In the genomic region with DNA sequence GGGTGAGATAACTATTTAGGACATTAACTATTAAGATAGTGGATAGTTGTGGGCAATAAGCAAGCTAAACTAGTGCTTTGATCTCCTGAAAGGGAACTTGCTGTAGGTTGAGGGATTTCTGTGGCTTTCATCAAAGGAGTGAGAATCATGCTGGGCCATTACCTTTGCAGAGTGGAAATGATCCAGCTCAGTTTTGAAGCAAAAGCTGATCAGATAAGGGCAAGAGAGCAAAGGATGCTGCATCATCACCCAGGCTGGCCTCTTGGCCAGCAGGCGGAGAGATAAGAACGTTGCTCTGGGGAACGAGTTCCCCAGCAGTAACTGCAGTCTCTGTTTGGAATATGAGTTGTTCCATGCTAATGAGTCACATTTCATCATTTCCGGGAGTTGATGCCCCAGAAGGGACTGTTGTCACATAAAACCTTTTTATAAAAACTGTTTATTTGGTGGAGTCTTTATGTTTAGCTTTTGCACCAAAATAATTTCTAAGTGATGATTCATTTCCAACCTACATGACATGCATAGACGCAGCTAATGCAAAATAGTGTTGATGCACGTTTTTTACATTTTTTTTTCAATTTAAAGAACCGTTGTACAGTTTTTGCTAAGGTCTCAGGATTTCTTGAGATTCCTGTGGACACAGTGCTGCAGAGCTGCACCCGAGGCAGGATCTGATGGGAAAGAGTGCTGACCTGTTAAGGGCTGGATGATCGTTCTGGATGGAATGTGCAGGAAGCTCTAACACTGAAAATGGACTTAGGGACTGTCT, we compare ENCODE assay signal across 8 cellular contexts.
DNase-seq lines count a peak whose midpoint lies in the region; ATAC-seq, FAIRE-seq and TF ChIP-seq lines count a peak whose summit lies in the region.

No MANE protein-coding gene starts in this region.

- DNase-seq in Daoy (ENCODE audit: low read depth) (peak; percentile 95), OCI-M1 (lab: John Stamatoyannopoulos, UW) (peak; percentile 91), bronchial epithelial cell (ENCODE audit: low read depth) (peak; percentile 91), non-pigmented ciliary epithelial cell (ENCODE audit: low read depth) (peak; percentile 73), ecto neural progenitor cell (ENCODE audit: low spot score) (no peak), GF-D8 (lab: John Stamatoyannopoulos, UW) (no peak), SHP77 treated with DMSO at 0.1 percent for 48 hours (lab: John Stamatoyannopoulos, UW) (no peak)

- TF ChIP-seq CTCF in bronchial epithelial cell (IDR thresholded peaks at IDR 0.05; ENCODE audit: insufficient read depth, low read length, severe bottlenecking) = peak; percentile 56

- H3K27me3 ChIP-seq in bronchial epithelial cell (ENCODE audit: control insufficient read depth, insufficient read depth, low read length) = no peaks in the 10 kb centered on the region

- no peak for ATAC-seq in GM18909 (IDR thresholded peaks at IDR 0.05; ENCODE audit: poor library complexity, unreplicated experiment)

- no peak overlapping the region for H3K4me3 ChIP-seq in bronchial epithelial cell (ENCODE audit: low read depth, low read length)

- H3K36me3 ChIP-seq in bronchial epithelial cell (ENCODE audit: control insufficient read depth, insufficient read depth, low read length) = no peaks in the 10 kb centered on the region

- FAIRE-seq in bronchial epithelial cell (lab: Jason Lieb, UNC) = no peak

Comparison
In these comparisons a context has a peak if more than half of its experiments do, and no peak if none do; other contexts are left out.
1. DNase-seq: peak in Daoy (single experiment), OCI-M1 (single experiment), bronchial epithelial cell (single experiment) and non-pigmented ciliary epithelial cell (single experiment); none in ecto neural progenitor cell (single experiment), GF-D8 (single experiment) and SHP77 treated with DMSO at 0.1 percent for 48 hours (single experiment).